In the genomic region with DNA sequence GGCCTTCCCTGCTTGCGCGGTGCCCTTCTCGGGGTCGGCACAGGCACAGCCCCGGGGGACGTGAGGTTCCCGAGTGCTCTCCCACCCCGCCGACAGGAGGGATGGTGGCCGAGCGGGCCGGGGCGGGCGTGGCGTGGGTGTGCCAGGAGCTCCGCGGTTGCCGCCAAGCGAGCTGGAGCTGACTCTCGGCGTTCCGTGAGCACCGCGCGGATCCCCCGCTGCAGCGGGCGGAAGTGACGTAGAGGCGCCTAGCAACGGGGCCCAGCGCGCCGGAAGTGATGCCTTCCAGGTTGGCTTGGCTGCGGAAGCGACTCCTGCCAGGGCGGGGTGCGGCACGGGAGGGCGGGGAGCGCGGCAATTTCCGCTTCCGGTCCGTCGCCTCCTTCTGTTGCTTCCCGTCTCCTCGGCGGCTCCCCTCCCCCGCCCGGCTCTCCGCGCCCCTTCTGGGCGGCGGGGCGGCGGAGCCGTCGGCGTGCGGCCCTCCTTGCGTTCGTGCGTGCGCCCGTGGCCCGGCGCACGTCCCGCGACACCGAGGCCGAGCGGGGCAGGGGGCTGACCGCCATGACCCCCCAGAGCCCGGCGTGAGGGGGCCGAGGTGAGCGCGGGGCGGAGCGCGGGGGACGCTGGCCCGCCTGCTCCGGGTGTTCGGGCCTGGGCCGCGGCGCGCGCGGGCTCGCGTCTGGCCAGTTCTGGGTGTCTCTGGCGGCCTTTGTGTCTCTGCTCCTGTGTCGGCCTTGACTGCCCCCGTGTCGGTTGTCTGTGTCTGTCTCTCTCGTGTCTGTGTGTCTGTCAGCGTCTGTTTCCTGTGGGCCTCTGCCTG, we compare ENCODE assay signal across 9 cellular contexts. TPM values are rescaled to one million over a fixed set of nuclear protein-coding genes. Genes with fewer than 3 reads are reported as not detected.
DNase-seq lines count a peak whose midpoint lies in the region; ATAC-seq, FAIRE-seq and TF ChIP-seq lines count a peak whose summit lies in the region.
"Had no signal": no experiment of that assay in that cellular context is flagged by ENCODE, and none has a peak within 500 bp of the region (broad histone marks: within the 10 kb centered on the region; RNA-seq: fewer than 3 reads in every experiment).

TSS of gene EPN1 (plus strand) at position 386 of the 820 bp plus-strand sequence. CDS start 3,402 bp downstream, outside the sequence.

- peak; percentile 63 for FAIRE-seq in keratinocyte (lab: Jason Lieb, UNC)
- FAIRE-seq: TTC549 had no signal

- H3K4me3 ChIP-seq in AG10803 (ENCODE audit: low read length) (peak within 1 kb of the TSS; percentile 87), keratinocyte (ENCODE audit: control insufficient read depth in 2 of 3, extremely low read depth in 1 of 3, insufficient read depth in 2 of 3, low read depth in 1 of 3, low read length in 3 of 3) (peak within 1 kb of the TSS; percentile 59 to 95 (median 89))

- peaks cover 24 to 31% of the 10 kb centered on the region in 2 experiments for H3K36me3 ChIP-seq in keratinocyte (ENCODE audit: control insufficient read depth in 2 of 2, extremely low read depth in 1 of 2, insufficient read depth in 2 of 2, low read length in 2 of 2)

- peaks cover 82% of the 10 kb centered on the region for H3K79me2 ChIP-seq in keratinocyte (ENCODE audit: control insufficient read depth, insufficient read depth, low read length)

- TF ChIP-seq CTCF in AG10803 (conservative IDR thresholded peaks at IDR 0.05; ENCODE audit: low read length) (no peak; the same call in 1 of the 2 replicates), keratinocyte (optimal IDR thresholded peaks at IDR 0.05 in 1 of 3, IDR thresholded peaks at IDR 0.05 in 1 of 3, conservative IDR thresholded peaks at IDR 0.05 in 1 of 3; ENCODE audit: extremely low read depth in 1 of 3, insufficient read depth in 2 of 3, low read length in 3 of 3) (no peak)

- no peaks in the 10 kb centered on the region for H3K27me3 ChIP-seq in keratinocyte (ENCODE audit: control insufficient read depth, extremely low read depth, insufficient read depth, low read length)

- no peaks in the 10 kb centered on the region for H3K9me3 ChIP-seq in keratinocyte (ENCODE audit: control insufficient read depth, low read depth, low read length)

- H2AFZ ChIP-seq in keratinocyte (ENCODE audit: control insufficient read depth, low read length): peak within 1 kb of the TSS; percentile 52

- peak within 1 kb of the TSS; percentile 94 for H3K9ac ChIP-seq in keratinocyte (ENCODE audit: control insufficient read depth, extremely low read depth, insufficient read depth, low read length)

- ATAC-seq in HG03378 (IDR thresholded peaks at IDR 0.05; ENCODE audit: unreplicated experiment): peak; percentile 35

- H3K27ac ChIP-seq in keratinocyte (ENCODE audit: control insufficient read depth, insufficient read depth, low read length): peak within 1 kb of the TSS; percentile 85

- H4K20me1 ChIP-seq in keratinocyte (ENCODE audit: control insufficient read depth, extremely low read depth, insufficient read depth, low read length): peaks cover 19% of the 10 kb centered on the region

- H3K4me1 ChIP-seq in keratinocyte (ENCODE audit: control insufficient read depth, extremely low read depth, insufficient read depth, low read length): peaks cover 29% of the 10 kb centered on the region

- TF ChIP-seq POLR2A in GM19099 (IDR thresholded peaks at IDR 0.05; ENCODE audit: extremely low read depth, insufficient read length, low read depth): peak; percentile 63

- H3K9me1 ChIP-seq in keratinocyte (ENCODE audit: control insufficient read depth, extremely low read depth, insufficient read depth, low read length): no peaks in the 10 kb centered on the region

- dilution Hi-C loops in keratinocyte (cut with MboI; ENCODE audit: extremely low pct_ligation_motif_present, low sequenced_read_pairs): no loop called here

- DNase-seq in AG10803 (ENCODE audit: low read depth) (peak; percentile 95), NCI-H460 (ENCODE audit: extremely low read depth, low read depth) (peak; percentile 93), cerebellar cortex (ENCODE audit: low spot score) (peak; percentile 96), keratinocyte (ENCODE audit: low read depth, low spot score) (peak; percentile 73)
- DNase-seq in activated CD4-positive, CD25-positive, alpha-beta regulatory T cell treated with anti-CD3 and anti-CD28 coated beads, Interleukin-2, amount 50 U/mL, for 72 hours: peak; percentile 95
- DNase-seq in stimulated activated CD4-positive, alpha-beta T cell treated with anti-CD3 and anti-CD28 coated beads, Interleukin-12 subunit alpha, Interleukin-12 subunit beta, amount 100 ng/mL, for 48 hours (ENCODE audit: low read depth in 2 of 3, low spot score in 1 of 3): peak; percentile 93 to 97 (median 96)

- H3K4me2 ChIP-seq in keratinocyte (ENCODE audit: control insufficient read depth, extremely low read depth, insufficient read depth, low read depth, low read length): peak within 1 kb of the TSS; percentile 89

RNA-seq across cellular contexts. Expression of gene EPN1, which starts in this region (rescaled TPM):
- 32.8 and 35.9 TPM in 2 replicates for total RNA-seq in NCI-H460 (2014; rRNA removed; shearing (Covaris generic))
- polyA plus RNA-seq in NCI-H460 (2014; cell fraction: nucleus; rRNA removed): 17.2 and 37.0 TPM in 2 replicates
- polyA plus RNA-seq in keratinocyte: 23.0 to 62.1 TPM (median 23.3 TPM) in 3 replicates
- 42.7 TPM for polyA plus RNA-seq in keratinocyte (2011; ENCODE audit: low read depth)
- 23.0 and 87.0 TPM in 2 replicates for polyA plus RNA-seq in keratinocyte (2011; cell fraction: cytosol; rRNA removed)
- 22.0 and 30.0 TPM in 2 replicates for polyA plus RNA-seq in keratinocyte (2011; cell fraction: nucleus; rRNA removed)
- 62.0 and 115 TPM in 2 replicates for polyA plus RNA-seq in keratinocyte (2012; ENCODE audit: low replicate concordance)
- polyA minus RNA-seq in keratinocyte: 39.3 to 69.5 TPM (median 39.6 TPM) in 3 replicates
- polyA minus RNA-seq in keratinocyte (2011; cell fraction: cytosol; rRNA and poly(A)+ RNA removed): 199 TPM
- 21.7 and 24.2 TPM in 2 replicates for polyA minus RNA-seq in keratinocyte (2011; cell fraction: nucleus; rRNA and poly(A)+ RNA removed)

Comparison
In these comparisons a context has a peak if more than half of its experiments do, and no peak if none do; other contexts are left out.
1. Peak in every context shown above with its lines: DNase-seq, ATAC-seq, H3K4me3 ChIP-seq and H3K27ac ChIP-seq.